In genomic region chr5:154288145-154288544, GRCh38 we compare ENCODE assay signal across 10 cellular contexts.
DNase-seq lines count a peak whose midpoint lies in the region; ATAC-seq and TF ChIP-seq lines count a peak whose summit lies in the region.
"Had no signal": no experiment of that assay in that cellular context is flagged by ENCODE, and none has a peak within 500 bp of the region (broad histone marks: within the 10 kb centered on the region; RNA-seq: fewer than 3 reads in every experiment).

No MANE protein-coding gene starts in this region.

- 75 to 100% methylated on average over 1 of the region's 2 CpGs for WGBS in mesodermal cell (ENCODE audit: insufficient coverage in 2 of 2), 2 experiments
- 10 to 25% methylated on average over 2 of the region's 2 CpGs for WGBS in tibial nerve, 2 donors

- peaks cover 27% of the 10 kb centered on the region for H3K4me1 ChIP-seq in Panc1 (ENCODE audit: control insufficient read depth, insufficient read depth, low read length)
- H3K4me1 ChIP-seq in mesodermal cell (ENCODE audit: control insufficient read depth, insufficient read depth, low read length, poor library complexity, severe bottlenecking): peaks cover 38% of the 10 kb centered on the region
- H3K4me1 ChIP-seq in tibial nerve: peaks cover 0 to 46% (median 15%) of the 10 kb centered on the region in 4 donors

- H3K27me3 ChIP-seq in Panc1 (ENCODE audit: control insufficient read depth, insufficient read depth, low read length) (no peaks in the 10 kb centered on the region), tibial nerve (no peaks in the 10 kb centered on the region)

- in situ Hi-C loops in Panc1 (cut with HindIII; ENCODE audit: low pct_unique_long_range_greater_than_20kb, low sequenced_read_pairs): no loop called here

- POLR2A ChIA-PET in Panc1 (lab: Charles Lee): no interaction called here

- DNase-seq in Panc1 (ENCODE audit: low read depth, low spot score): no peak
- DNase-seq in tibial nerve (ENCODE audit: low spot score in 2 of 2): peak; percentile 17 to 45
- no peak for DNase-seq in LoVo (ENCODE audit: low spot score)
- no peak for DNase-seq in NCI-H1436 treated with DMSO at 0.1 percent for 48 hours (lab: John Stamatoyannopoulos, UW)
- no peak for DNase-seq in stimulated activated naive CD4-positive, alpha-beta T cell treated with Interleukin-2 at 50 U/mL for 16 hours (lab: John Stamatoyannopoulos, UW)
- DNase-seq: DMS79 treated with DMSO at 0.1 percent for 48 hours; effector CD8-positive, alpha-beta T cell; NCI-H1092 had no signal

- CTCF ChIA-PET in Panc1 (lab: Charles Lee): interaction anchor here (0.8 kb wide), 1 partner anchor 39 kb away, joined by 4 read pairs; no protein-coding TSS in a partner anchor

- H3K9me3 ChIP-seq in Panc1 (ENCODE audit: control insufficient read depth, insufficient read depth, low read depth, low read length) (no peaks in the 10 kb centered on the region), mesodermal cell (ENCODE audit: control insufficient read depth, low read length) (no peaks in the 10 kb centered on the region), tibial nerve (no peaks in the 10 kb centered on the region)

- BruUV-seq in Panc1 (replicated peaks; lab: Mats Ljungman, UMichigan): no TSS peak

- intact Hi-C loops in Panc1 (cut with micrococcal nuclease; ENCODE audit: unreplicated experiment): no loop called here

- no peak for TF ChIP-seq CTCF in Panc1 (IDR thresholded peaks at IDR 0.05)
- no peak for TF ChIP-seq CTCF in tibial nerve (IDR thresholded peaks at IDR 0.05)

- TF ChIP-seq EP300 in tibial nerve (IDR thresholded peaks at IDR 0.05): no peak

- H3K36me3 ChIP-seq in Panc1 (ENCODE audit: control insufficient read depth, insufficient read depth, low read length) (no peaks in the 10 kb centered on the region), mesodermal cell (ENCODE audit: control insufficient read depth, insufficient read depth, low read length) (no peaks in the 10 kb centered on the region), tibial nerve (no peaks in the 10 kb centered on the region)

- TF ChIP-seq POLR2A in tibial nerve (IDR thresholded peaks at IDR 0.05): no peak

- H3K4me3 ChIP-seq in Panc1 (ENCODE audit: low read depth in 2 of 2, low read length in 2 of 2): no peak overlapping the region; a peak in 1 of 4 replicates
- no peak overlapping the region for H3K4me3 ChIP-seq in mesodermal cell (ENCODE audit: extremely low read depth, insufficient read depth, low read length, poor library complexity, severe bottlenecking)
- H3K4me3 ChIP-seq in tibial nerve: no peak overlapping the region

- H3K27ac ChIP-seq in Panc1 (ENCODE audit: low read length): 0 out of 2 replicates have a peak overlapping the region, but pooled peaks have one; percentile 68
- peak overlapping the region; percentile 58 for H3K27ac ChIP-seq in mesodermal cell (ENCODE audit: low read depth, low read length, severe bottlenecking)
- H3K27ac ChIP-seq in tibial nerve: peak overlapping the region in 2 of 4 donors; percentile 48 to 82

- ATAC-seq in Panc1 (no peak), esophagus mucosa (peak; percentile 25)

Comparison
In these comparisons a context has a peak if more than half of its experiments do, and no peak if none do; other contexts are left out.
1. DNase-seq: peak in tibial nerve (2 of 2); none in Panc1 (single experiment), LoVo (single experiment), NCI-H1436 treated with DMSO at 0.1 percent for 48 hours (single experiment) and stimulated activated naive CD4-positive, alpha-beta T cell treated with Interleukin-2 at 50 U/mL for 16 hours (single experiment).